Comparison of ENCODE assay signal across 8 cellular contexts in the genomic region with DNA sequence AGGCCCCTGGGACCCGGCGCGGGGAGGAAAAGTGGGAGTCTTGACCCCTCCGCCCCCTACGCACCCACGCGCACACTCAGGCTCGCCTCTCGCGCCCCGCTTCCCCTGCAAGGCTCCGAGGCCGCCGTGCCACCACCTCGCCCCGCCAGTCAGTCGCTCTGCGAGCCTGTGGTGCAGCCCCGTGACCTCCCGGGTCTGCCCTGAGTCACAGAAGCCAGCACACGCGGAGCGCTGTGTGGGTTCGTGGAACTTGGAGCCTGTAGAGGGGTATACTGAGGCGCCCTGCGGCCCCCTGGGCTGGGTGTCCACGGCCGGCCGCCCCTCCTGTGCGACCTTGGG. TPM values are rescaled to one million over a fixed set of nuclear protein-coding genes. Genes with fewer than 3 reads are reported as not detected.
DNase-seq lines count a peak whose midpoint lies in the region; ATAC-seq and TF ChIP-seq lines count a peak whose summit lies in the region.

No MANE protein-coding gene starts in this region.

- no peak for TF ChIP-seq POLR2A in prostate gland (IDR thresholded peaks at IDR 0.05)

- H3K27ac ChIP-seq in prostate gland = peak overlapping the region in 1 of 2 donors; percentile 60

- TF ChIP-seq CTCF in epithelial cell of esophagus (IDR thresholded peaks at IDR 0.05; ENCODE audit: insufficient read depth, low read depth, low read length, missing control alignments) = no peak
- no peak for TF ChIP-seq CTCF in prostate gland (IDR thresholded peaks at IDR 0.05)

- peaks cover 5% of the 10 kb centered on the region for H3K4me1 ChIP-seq in prostate gland (replicated peaks)

- DNase-seq in ELF-1 (ENCODE audit: low read depth, low spot score) (peak; percentile 27), epithelial cell of esophagus (ENCODE audit: low read depth) (no peak), prostate gland (ENCODE audit: low spot score) (no peak), midbrain (lab: John Stamatoyannopoulos, UW) (no peak), HuH-7 (ENCODE audit: low spot score) (no peak)
- DNase-seq in activated CD4-positive, alpha-beta T cell treated with anti-CD3 and anti-CD28 coated beads for 4 hours = peak; percentile 53 to 59

- ATAC-seq in GM19463 (IDR thresholded peaks at IDR 0.05; ENCODE audit: unreplicated experiment) (no peak), GM19467 (IDR thresholded peaks at IDR 0.05; ENCODE audit: unreplicated experiment) (no peak)

- no peaks in the 10 kb centered on the region for H3K27me3 ChIP-seq in prostate gland (replicated peaks; ENCODE audit: insufficient read depth)

- no peaks in the 10 kb centered on the region for H3K9me3 ChIP-seq in prostate gland

- WGBS in prostate gland = 40% methylated on average over 9 of the region's 30 CpGs

- H3K36me3 ChIP-seq in prostate gland = no peaks in the 10 kb centered on the region

- intact Hi-C loops in prostate gland (cut with DNase I) = no loop called here

- peak overlapping the region; percentile 16 for H3K4me3 ChIP-seq in epithelial cell of esophagus (ENCODE audit: low read length)
- H3K4me3 ChIP-seq in prostate gland = peak overlapping the region; percentile 54 to 55

RNA-seq across cellular contexts. Expression of a gene that starts 0.4 kb away (rescaled TPM):
- 10 to 100 TPM in 1 of 2 donors, 1 to 10 TPM in 1; 8.1 to 18.9 TPM for total RNA-seq in prostate gland

RNA-seq across cellular contexts. Expression of a gene that starts 7.3 kb away (rescaled TPM):
- total RNA-seq in prostate gland = 1 to 10 TPM in 1 of 2 donors, under 1 TPM in 1; 0.18 to 1.6 TPM

RNA-seq across cellular contexts. Expression of a gene that starts 23.8 kb away (rescaled TPM):
- total RNA-seq in prostate gland = under 1 TPM; 0.14 to 0.80 TPM

Comparison
In these comparisons a context has a peak if more than half of its experiments do, and no peak if none do; other contexts are left out.
1. DNase-seq: peak in ELF-1 (single experiment) and activated CD4-positive, alpha-beta T cell treated with anti-CD3 and anti-CD28 coated beads for 4 hours (2 of 2); none in epithelial cell of esophagus (single experiment), prostate gland (single experiment), midbrain (single experiment) and HuH-7 (single experiment).